21 cellular contexts compared by ENCODE assay signal in the genomic region with DNA sequence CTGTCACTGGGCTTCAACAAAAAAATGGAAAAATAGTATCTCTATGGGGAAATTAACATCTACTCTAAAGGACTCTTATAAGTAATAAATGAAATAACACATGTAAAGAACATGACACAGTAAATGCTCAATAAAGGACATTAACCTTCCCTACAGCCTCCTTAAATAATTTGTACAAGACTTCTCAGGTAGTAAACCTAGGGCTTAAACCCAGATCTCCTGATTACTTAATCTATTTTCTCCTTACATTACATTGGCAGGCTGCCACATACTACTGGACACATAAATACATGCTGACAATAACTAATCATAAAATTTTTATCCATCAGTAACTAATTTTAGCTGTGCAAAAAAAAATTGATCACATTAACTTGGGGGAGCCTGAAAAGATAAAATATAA.
"Had no signal": no experiment of that assay in that cellular context is flagged by ENCODE, and none has a peak within 500 bp of the region (broad histone marks: within the 10 kb centered on the region; RNA-seq: fewer than 3 reads in every experiment).

No MANE protein-coding gene starts in this region.

- DNase-seq: activated CD4-positive, alpha-beta T cell treated with anti-CD3 and anti-CD28 coated beads, Interleukin-2, amount 50 U/mL, for 4 hours; activated naive CD4-positive, alpha-beta T cell; activated naive CD8-positive, alpha-beta T cell treated with anti-CD3 and anti-CD28 coated beads, Interleukin-2, amount 10 ng/mL, durations not matched to agents 7 days and 5 days; caudate nucleus; dorsolateral prefrontal cortex; endodermal cell; foreskin melanocyte; glutamatergic neuron; hippocampal formation; left cardiac atrium; mesendoderm; naive thymus-derived CD8-positive, alpha-beta T cell; ovary; psoas muscle; right cardiac atrium; stimulated activated naive CD8-positive, alpha-beta T cell treated with anti-CD3 and anti-CD28 coated beads, Interleukin-15, amount 100 ng/mL, for 72 hours; transverse colon had no signal

- H3K9me3 Mint-ChIP-seq: activated naive CD8-positive, alpha-beta T cell treated with anti-CD3 and anti-CD28 coated beads, Interleukin-2, amount 10 ng/mL, durations not matched to agents 7 days and 5 days; brain; naive thymus-derived CD8-positive, alpha-beta T cell; stimulated activated naive CD8-positive, alpha-beta T cell treated with anti-CD3 and anti-CD28 coated beads, Interleukin-15, amount 100 ng/mL, for 72 hours had no signal

- ATAC-seq: left cardiac atrium; naive thymus-derived CD8-positive, alpha-beta T cell; psoas muscle; right cardiac atrium; stimulated activated naive CD8-positive, alpha-beta T cell treated with anti-CD3 and anti-CD28 coated beads, Interleukin-15, amount 100 ng/mL, for 72 hours had no signal

- H3K27ac ChIP-seq: ovary, psoas muscle, skin epidermis, suprapubic skin, transverse colon, vagina had no signal

- H3K27ac Mint-ChIP-seq: activated naive CD8-positive, alpha-beta T cell treated with anti-CD3 and anti-CD28 coated beads, Interleukin-2, amount 10 ng/mL, durations not matched to agents 7 days and 5 days; endodermal cell; stimulated activated naive CD8-positive, alpha-beta T cell treated with anti-CD3 and anti-CD28 coated beads, Interleukin-15, amount 100 ng/mL, for 72 hours had no signal

- H3K4me3 Mint-ChIP-seq: activated naive CD8-positive, alpha-beta T cell treated with anti-CD3 and anti-CD28 coated beads, Interleukin-2, amount 10 ng/mL, durations not matched to agents 7 days and 5 days; endodermal cell; stimulated activated naive CD8-positive, alpha-beta T cell treated with anti-CD3 and anti-CD28 coated beads, Interleukin-15, amount 100 ng/mL, for 72 hours had no signal

- H3K27me3 Mint-ChIP-seq: activated naive CD8-positive, alpha-beta T cell treated with anti-CD3 and anti-CD28 coated beads, Interleukin-2, amount 10 ng/mL, durations not matched to agents 7 days and 5 days; naive thymus-derived CD8-positive, alpha-beta T cell; stimulated activated naive CD8-positive, alpha-beta T cell treated with anti-CD3 and anti-CD28 coated beads, Interleukin-15, amount 100 ng/mL, for 72 hours had no signal
